Comparison of ENCODE assay signal across 2 cellular contexts in genomic region chr7:66255533-66256100, GRCh38.
TF ChIP-seq lines count a peak whose summit lies in the region.

No MANE protein-coding gene starts in this region.

TF ChIP-seq in IMR-90, 13 proteins besides CTCF, POLR2A, EP300 and RAD21:
- TF ChIP-seq MAZ (IDR thresholded peaks at IDR 0.05; ENCODE audit: borderline replicate concordance, low read depth, low read length) (no peak), BHLHE40 (IDR thresholded peaks at IDR 0.05; ENCODE audit: low read depth, low read length) (no peak), MAFK (IDR thresholded peaks at IDR 0.05; ENCODE audit: low read depth, low read length) (peak; percentile 83), FOS (IDR thresholded peaks at IDR 0.05; ENCODE audit: low read depth, low read length) (peak; percentile 28; the same call in 1 of the 2 replicates)

TF ChIP-seq in K562, 482 proteins besides CTCF, POLR2A, EP300 and RAD21:
- TF ChIP-seq ZNF444 (CRISPR knock-in tag; IDR thresholded peaks at IDR 0.05) (no peak), CCNT2 (IDR thresholded peaks at IDR 0.05; ENCODE audit: borderline replicate concordance, extremely low read depth, insufficient read length, low read depth, low read length) (no peak), ZNF551 (CRISPR knock-in tag; IDR thresholded peaks at IDR 0.05) (no peak), MAFF (IDR thresholded peaks at IDR 0.05; ENCODE audit: low read length) (peak; percentile 52; the same call in 1 of the 2 replicates), C11orf30 (IDR thresholded peaks at IDR 0.05; ENCODE audit: low read depth) (peak; percentile 43; the same call in 1 of the 2 replicates), MAFK (IDR thresholded peaks at IDR 0.05; ENCODE audit: low read length) (peak; percentile 39; the same call in 1 of the 2 replicates), MAFG (tag; conservative IDR thresholded peaks at IDR 0.05) (peak; percentile 34; the same call in 1 of the 2 replicates), ZNF316 (IDR thresholded peaks at IDR 0.05) (peak; percentile 76)
TF ChIP-seq in K562: peak in this region for 5.
